1 cellular context compared by ENCODE assay signal in the genomic region with DNA sequence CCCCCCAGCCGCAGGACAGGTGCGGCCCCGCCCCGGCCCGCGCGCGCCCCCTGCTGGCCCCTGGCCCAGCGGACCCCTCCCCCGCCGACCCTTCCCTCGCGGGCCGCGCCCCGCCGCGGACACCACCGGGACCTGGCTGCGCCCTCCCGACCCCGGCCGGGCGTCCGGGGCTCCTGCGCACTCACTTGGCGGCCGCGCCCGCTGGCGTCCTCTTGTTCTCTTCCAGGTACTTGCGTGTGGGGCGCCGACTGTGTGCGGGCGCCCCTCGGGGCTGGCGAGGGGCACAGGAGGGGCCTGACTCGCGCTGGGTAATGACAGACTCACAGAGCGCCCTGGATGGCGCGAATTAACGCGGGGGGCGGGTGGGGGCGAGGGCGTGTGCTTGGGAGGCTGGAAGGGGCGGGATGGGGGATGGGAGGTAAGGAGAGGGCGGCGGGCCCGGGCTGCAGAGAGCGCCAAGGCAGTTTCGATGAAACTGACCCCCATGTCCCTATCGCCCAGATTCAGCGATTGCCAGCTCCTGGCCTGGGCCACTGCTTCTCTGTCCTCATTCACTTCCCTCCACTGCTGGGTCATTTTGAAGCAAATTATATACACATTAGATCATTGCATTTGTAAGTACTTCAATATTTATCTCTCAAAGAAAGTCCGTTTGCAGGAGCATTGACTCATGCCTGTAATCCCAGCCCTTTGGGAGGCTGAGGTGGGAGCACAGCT.
TF ChIP-seq lines count a peak whose summit lies in the region.

No MANE protein-coding gene starts in this region.

TF ChIP-seq in HepG2, 621 proteins besides CTCF, POLR2A, EP300 and RAD21 (continued from another document):
- TF ChIP-seq ZBTB39 (CRISPR knock-in tag; IDR thresholded peaks at IDR 0.05) (no peak), ARHGAP35 (CRISPR knock-in tag; IDR thresholded peaks at IDR 0.05; ENCODE audit: borderline replicate concordance) (no peak), ZNF614 (CRISPR knock-in tag; IDR thresholded peaks at IDR 0.05; ENCODE audit: borderline replicate concordance) (0 out of 2 replicates have a peak, but pooled peaks have one; percentile 19), ZNF263 (CRISPR knock-in tag; IDR thresholded peaks at IDR 0.05) (peak; percentile 99), MAZ (IDR thresholded peaks at IDR 0.05; ENCODE audit: borderline replicate concordance, low read depth, low read length) (peak; percentile 53), MAZ (CRISPR knock-in tag; IDR thresholded peaks at IDR 0.05; ENCODE audit: low read depth) (peak; percentile 73), ZBTB38 (CRISPR knock-in tag; IDR thresholded peaks at IDR 0.05) (peak; percentile 17; the same call in 1 of the 2 replicates)
- TF ChIP-seq, protein P1, sequence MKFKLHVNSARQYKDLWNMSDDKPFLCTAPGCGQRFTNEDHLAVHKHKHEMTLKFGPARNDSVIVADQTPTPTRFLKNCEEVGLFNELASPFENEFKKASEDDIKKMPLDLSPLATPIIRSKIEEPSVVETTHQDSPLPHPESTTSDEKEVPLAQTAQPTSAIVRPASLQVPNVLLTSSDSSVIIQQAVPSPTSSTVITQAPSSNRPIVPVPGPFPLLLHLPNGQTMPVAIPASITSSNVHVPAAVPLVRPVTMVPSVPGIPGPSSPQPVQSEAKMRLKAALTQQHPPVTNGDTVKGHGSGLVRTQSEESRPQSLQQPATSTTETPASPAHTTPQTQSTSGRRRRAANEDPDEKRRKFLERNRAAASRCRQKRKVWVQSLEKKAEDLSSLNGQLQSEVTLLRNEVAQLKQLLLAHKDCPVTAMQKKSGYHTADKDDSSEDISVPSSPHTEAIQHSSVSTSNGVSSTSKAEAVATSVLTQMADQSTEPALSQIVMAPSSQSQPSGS (CRISPR knock-in tag; IDR thresholded peaks at IDR 0.05), result peak; percentile 19; the same call in 1 of the 2 replicates
